In the genomic region with DNA sequence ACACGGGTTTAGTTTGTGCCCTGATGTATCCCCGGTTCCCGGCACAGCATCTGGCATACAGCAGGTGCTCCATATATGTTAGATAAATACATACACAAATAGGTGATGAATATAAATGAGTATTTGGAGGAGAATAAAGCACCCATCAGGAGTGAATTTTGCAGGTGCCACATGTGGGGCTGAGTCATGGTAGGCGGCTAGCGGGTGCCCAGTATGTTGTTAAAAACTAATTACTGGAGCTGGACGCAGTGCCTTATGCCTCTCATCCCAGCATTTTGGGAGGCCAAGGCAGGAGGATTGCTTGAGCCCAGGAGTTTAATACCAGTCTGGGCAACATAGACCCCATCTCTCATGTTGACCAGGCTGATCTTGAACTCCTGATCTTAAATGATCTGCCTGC, we compare ENCODE assay signal across 1 cellular context.
TF ChIP-seq lines count a peak whose summit lies in the region.

No MANE protein-coding gene starts in this region.

TF ChIP-seq in K562, 482 proteins besides CTCF, POLR2A, EP300 and RAD21 (continued from another document):
- TF ChIP-seq, protein P1, sequence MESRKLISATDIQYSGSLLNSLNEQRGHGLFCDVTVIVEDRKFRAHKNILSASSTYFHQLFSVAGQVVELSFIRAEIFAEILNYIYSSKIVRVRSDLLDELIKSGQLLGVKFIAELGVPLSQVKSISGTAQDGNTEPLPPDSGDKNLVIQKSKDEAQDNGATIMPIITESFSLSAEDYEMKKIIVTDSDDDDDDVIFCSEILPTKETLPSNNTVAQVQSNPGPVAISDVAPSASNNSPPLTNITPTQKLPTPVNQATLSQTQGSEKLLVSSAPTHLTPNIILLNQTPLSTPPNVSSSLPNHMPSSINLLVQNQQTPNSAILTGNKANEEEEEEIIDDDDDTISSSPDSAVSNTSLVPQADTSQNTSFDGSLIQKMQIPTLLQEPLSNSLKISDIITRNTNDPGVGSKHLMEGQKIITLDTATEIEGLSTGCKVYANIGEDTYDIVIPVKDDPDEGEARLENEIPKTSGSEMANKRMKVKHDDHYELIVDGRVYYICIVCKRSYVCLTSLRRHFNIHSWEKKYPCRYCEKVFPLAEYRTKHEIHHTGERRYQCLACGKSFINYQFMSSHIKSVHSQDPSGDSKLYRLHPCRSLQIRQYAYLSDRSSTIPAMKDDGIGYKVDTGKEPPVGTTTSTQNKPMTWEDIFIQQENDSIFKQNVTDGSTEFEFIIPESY (CRISPR knock-in tag; IDR thresholded peaks at IDR 0.05), result peak; percentile 96
- TF ChIP-seq MTA3 (IDR thresholded peaks at IDR 0.05; ENCODE audit: borderline replicate concordance) (no peak), ZFP1 (CRISPR knock-in tag; IDR thresholded peaks at IDR 0.05) (no peak), NFE2 (IDR thresholded peaks at IDR 0.05; ENCODE audit: low read depth) (0 out of 2 replicates have a peak, but pooled peaks have one; percentile 18)
- TF ChIP-seq, protein P2, sequence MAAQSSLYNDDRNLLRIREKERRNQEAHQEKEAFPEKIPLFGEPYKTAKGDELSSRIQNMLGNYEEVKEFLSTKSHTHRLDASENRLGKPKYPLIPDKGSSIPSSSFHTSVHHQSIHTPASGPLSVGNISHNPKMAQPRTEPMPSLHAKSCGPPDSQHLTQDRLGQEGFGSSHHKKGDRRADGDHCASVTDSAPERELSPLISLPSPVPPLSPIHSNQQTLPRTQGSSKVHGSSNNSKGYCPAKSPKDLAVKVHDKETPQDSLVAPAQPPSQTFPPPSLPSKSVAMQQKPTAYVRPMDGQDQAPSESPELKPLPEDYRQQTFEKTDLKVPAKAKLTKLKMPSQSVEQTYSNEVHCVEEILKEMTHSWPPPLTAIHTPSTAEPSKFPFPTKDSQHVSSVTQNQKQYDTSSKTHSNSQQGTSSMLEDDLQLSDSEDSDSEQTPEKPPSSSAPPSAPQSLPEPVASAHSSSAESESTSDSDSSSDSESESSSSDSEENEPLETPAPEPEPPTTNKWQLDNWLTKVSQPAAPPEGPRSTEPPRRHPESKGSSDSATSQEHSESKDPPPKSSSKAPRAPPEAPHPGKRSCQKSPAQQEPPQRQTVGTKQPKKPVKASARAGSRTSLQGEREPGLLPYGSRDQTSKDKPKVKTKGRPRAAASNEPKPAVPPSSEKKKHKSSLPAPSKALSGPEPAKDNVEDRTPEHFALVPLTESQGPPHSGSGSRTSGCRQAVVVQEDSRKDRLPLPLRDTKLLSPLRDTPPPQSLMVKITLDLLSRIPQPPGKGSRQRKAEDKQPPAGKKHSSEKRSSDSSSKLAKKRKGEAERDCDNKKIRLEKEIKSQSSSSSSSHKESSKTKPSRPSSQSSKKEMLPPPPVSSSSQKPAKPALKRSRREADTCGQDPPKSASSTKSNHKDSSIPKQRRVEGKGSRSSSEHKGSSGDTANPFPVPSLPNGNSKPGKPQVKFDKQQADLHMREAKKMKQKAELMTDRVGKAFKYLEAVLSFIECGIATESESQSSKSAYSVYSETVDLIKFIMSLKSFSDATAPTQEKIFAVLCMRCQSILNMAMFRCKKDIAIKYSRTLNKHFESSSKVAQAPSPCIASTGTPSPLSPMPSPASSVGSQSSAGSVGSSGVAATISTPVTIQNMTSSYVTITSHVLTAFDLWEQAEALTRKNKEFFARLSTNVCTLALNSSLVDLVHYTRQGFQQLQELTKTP (IDR thresholded peaks at IDR 0.05; ENCODE audit: low read depth in 1 of 2, partially characterized antibody in 2 of 2), result no peak
- TF ChIP-seq, protein P3, sequence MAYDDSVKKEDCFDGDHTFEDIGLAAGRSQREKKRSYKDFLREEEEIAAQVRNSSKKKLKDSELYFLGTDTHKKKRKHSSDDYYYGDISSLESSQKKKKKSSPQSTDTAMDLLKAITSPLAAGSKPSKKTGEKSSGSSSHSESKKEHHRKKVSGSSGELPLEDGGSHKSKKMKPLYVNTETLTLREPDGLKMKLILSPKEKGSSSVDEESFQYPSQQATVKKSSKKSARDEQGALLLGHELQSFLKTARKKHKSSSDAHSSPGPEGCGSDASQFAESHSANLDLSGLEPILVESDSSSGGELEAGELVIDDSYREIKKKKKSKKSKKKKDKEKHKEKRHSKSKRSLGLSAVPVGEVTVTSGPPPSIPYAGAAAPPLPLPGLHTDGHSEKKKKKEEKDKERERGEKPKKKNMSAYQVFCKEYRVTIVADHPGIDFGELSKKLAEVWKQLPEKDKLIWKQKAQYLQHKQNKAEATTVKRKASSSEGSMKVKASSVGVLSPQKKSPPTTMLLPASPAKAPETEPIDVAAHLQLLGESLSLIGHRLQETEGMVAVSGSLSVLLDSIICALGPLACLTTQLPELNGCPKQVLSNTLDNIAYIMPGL (CRISPR knock-in tag; IDR thresholded peaks at IDR 0.05), result no peak
TF ChIP-seq in K562: peak in this region for 2.
